11 cellular contexts compared by ENCODE assay signal in the genomic region with DNA sequence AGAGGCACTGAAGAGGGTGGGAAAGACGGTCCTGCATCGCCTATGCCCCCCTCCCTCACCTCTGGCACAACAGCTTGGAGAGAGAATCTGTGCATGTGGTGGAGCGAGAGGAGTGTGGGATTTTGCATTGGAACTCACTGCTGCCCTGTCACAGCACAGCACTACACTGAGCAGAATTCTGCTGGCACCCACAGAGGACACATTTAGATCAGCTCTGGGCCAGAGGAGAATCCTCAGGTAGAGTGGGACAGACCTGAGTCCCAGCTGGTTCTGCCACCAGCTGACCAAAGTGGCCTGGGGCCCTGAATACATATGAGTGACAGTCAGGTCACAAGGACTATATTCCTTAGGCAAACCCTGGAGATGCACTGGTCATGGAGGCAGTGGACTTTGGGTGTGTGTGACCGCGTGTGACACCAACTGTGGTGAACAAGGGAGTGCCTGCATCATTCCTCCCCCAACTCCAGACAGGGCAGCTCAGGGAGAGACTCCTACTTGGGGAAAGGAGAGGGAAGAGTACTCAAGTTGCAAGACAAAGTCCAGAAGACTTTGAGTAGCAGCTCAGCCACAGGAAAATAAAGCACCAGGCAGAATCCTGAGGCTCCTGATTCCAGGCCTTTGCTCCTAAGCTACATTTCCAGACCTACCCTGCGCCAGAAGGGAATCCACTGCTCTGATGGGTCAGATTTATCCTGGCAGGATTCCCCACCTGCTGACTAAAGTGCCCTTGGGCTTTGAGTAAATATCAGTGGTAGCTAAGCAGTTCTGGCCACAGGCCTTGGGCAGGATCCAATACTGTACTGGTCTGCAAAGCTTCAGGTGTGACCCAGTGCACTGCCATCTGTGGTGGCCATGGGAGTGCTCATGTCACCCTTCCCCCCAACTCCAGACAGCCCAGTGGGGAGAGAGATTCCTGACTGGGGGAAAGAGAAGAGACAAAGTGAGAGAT. TPM values are rescaled to one million over a fixed set of nuclear protein-coding genes. Genes with fewer than 3 reads are reported as not detected.
A peak's percentile ranks its signal among the peaks of the same experiment; 100 is the strongest.
DNase-seq lines count a peak whose midpoint lies in the region; ATAC-seq and TF ChIP-seq lines count a peak whose summit lies in the region.
"Had no signal": no experiment of that assay in that cellular context is flagged by ENCODE, and none has a peak within 500 bp of the region (broad histone marks: within the 10 kb centered on the region; RNA-seq: fewer than 3 reads in every experiment).

No MANE protein-coding gene starts in this region.

- DNase-seq in NCI-H1092 treated with DMSO at 0.1 percent for 48 hours (lab: John Stamatoyannopoulos, UW) (peak; percentile 26), NCI-H1092 (lab: John Stamatoyannopoulos, UW) (no peak), left ventricle myocardium inferior (peak; percentile 59), upper lobe of left lung (peak in 1 of 2 donors; percentile 87), NCI-H2081 treated with DMSO at 0.1 percent for 48 hours (lab: John Stamatoyannopoulos, UW) (no peak)
- no peak for DNase-seq in stimulated activated CD4-positive, alpha-beta T cell treated with anti-CD3 and anti-CD28 coated beads, Interleukin-2, amount 100 ng/mL, for 24 hours
- DNase-seq: activated CD8-positive, alpha-beta T cell treated with anti-CD3 and anti-CD28 coated beads for 36 hours; amniotic stem cell; stimulated activated CD4-positive, alpha-beta T cell treated with anti-CD3 and anti-CD28 coated beads, Interleukin-15, amount 100 ng/mL, for 24 hours had no signal

- H3K27ac ChIP-seq in left ventricle myocardium inferior (replicated peaks) = peak overlapping the region; percentile 84
- peak overlapping the region in 2 of 4 donors; percentile 46 to 68 for H3K27ac ChIP-seq in upper lobe of left lung
- H3K27ac ChIP-seq: SK-N-MC had no signal

- no peak for TF ChIP-seq POLR2A in upper lobe of left lung (IDR thresholded peaks at IDR 0.05)

- TF ChIP-seq CTCF in left ventricle myocardium inferior (IDR thresholded peaks at IDR 0.05; ENCODE audit: borderline replicate concordance) (no peak), upper lobe of left lung (IDR thresholded peaks at IDR 0.05) (no peak)

- peak in 1 of 4 donors; percentile 42 for TF ChIP-seq EP300 in upper lobe of left lung (IDR thresholded peaks at IDR 0.05)

- H3K9me3 ChIP-seq in left ventricle myocardium inferior (replicated peaks) (peaks cover 6% of the 10 kb centered on the region), upper lobe of left lung (no peaks in the 10 kb centered on the region)

- intact Hi-C loops in left ventricle myocardium inferior (cut with micrococcal nuclease) = no loop called here

- H3K4me3 ChIP-seq in left ventricle myocardium inferior (no peak overlapping the region), upper lobe of left lung (no peak overlapping the region)
- H3K4me3 ChIP-seq: SK-N-MC had no signal

- H3K4me1 ChIP-seq in left ventricle myocardium inferior = peaks cover 17% of the 10 kb centered on the region
- peaks cover 0 to 19% (median 0%) of the 10 kb centered on the region in 4 donors for H3K4me1 ChIP-seq in upper lobe of left lung

- H3K27me3 ChIP-seq in left ventricle myocardium inferior (ENCODE audit: low read depth) (no peaks in the 10 kb centered on the region), upper lobe of left lung (no peaks in the 10 kb centered on the region)

- peak; percentile 50 to 90 for ATAC-seq in upper lobe of left lung (ENCODE audit: low FRiP score in 2 of 2)
- ATAC-seq: activated CD8-positive, alpha-beta T cell treated with anti-CD3 and anti-CD28 coated beads for 36 hours; esophagus mucosa had no signal

- 78 to 84% methylated on average over 6 of the region's 6 CpGs for WGBS in upper lobe of left lung, 2 donors

- H3K36me3 ChIP-seq in left ventricle myocardium inferior = peaks cover 6% of the 10 kb centered on the region
- peaks cover 0 to 4% (median 0%) of the 10 kb centered on the region in 4 donors for H3K36me3 ChIP-seq in upper lobe of left lung

RNA-seq across cellular contexts. Expression of gene ACOT1, which starts 10.6 kb away (rescaled TPM):
- total RNA-seq in left ventricle myocardium inferior (20.3 TPM), upper lobe of left lung (10 to 100 TPM in 2 of 6 donors, 1 to 10 TPM in 4; 3.2 to 22.8 (median 8.9) TPM)

RNA-seq across cellular contexts. Expression of gene HEATR4, which starts 32.4 kb away (rescaled TPM):
- total RNA-seq in left ventricle myocardium inferior = 0.38 TPM
- 1 to 10 TPM in 2 of 6 donors, under 1 TPM in 3, not detected in 1; 0.61 to 2.1 (median 0.94) TPM for total RNA-seq in upper lobe of left lung
- total RNA-seq: activated CD8-positive, alpha-beta T cell treated with anti-CD3 and anti-CD28 coated beads for 36 hours had no signal

RNA-seq across cellular contexts. Expression of gene RIOX1, which starts 35.6 kb away (rescaled TPM):
- total RNA-seq in left ventricle myocardium inferior = 8.1 TPM
- total RNA-seq in upper lobe of left lung = 10 to 100 TPM in 5 of 6 donors, 1 to 10 TPM in 1; 7.2 to 23.0 (median 13.4) TPM

RNA-seq across cellular contexts. Expression of gene ACOT2, which starts 42.7 kb away (rescaled TPM):
- total RNA-seq in left ventricle myocardium inferior = 191 TPM
- total RNA-seq in upper lobe of left lung = 100 to 1,000 TPM in 1 of 6 donors, 10 to 100 TPM in 5; 24.0 to 119 (median 46.7) TPM

Comparison
In these comparisons a context has a peak if more than half of its experiments do, and no peak if none do; other contexts are left out.
1. DNase-seq: peak in NCI-H1092 treated with DMSO at 0.1 percent for 48 hours (single experiment) and left ventricle myocardium inferior (single experiment); none in NCI-H1092 (single experiment), stimulated activated CD4-positive, alpha-beta T cell treated with anti-CD3 and anti-CD28 coated beads, Interleukin-2, amount 100 ng/mL, for 24 hours (0 of 2) and NCI-H2081 treated with DMSO at 0.1 percent for 48 hours (single experiment).